Comparison of ENCODE assay signal across 8 cellular contexts in the genomic region with DNA sequence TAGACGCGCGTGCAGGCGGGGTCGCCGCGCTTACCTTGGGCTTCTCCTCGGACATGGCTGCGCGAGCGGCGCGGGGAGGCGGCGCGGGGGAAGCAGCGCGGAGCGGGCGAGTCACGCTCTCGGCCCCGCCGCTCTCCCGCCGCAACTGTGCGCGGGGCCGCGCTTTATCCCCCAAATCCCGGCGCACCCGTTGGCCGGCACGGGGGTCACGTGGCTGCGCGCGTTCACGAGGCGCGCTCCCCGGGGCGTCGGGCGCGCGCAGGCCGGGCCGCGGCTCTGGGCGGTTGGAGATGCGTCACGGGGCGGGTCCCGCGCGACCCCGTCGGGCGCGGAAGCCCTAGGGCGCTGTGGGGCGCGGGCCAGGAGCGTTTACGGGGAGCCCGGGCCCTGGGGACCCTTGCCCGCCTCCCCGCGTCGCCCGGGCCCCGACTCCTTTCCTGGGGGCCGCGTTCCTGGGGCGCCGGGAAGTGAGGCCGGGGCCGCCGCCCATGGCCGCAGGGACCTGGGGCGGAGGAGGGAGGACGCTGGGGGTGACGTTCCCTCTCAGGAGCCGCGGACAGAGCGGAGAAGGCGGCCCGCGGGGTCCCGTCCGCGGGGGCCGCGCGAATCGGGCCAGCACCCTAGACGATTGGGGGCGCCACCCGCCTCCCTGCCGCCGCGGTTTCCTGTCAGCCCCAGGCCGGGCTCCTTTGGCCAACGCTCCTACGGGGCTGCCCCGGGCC. TPM values are rescaled to one million over a fixed set of nuclear protein-coding genes. Genes with fewer than 3 reads are reported as not detected.
DNase-seq lines count a peak whose midpoint lies in the region; ATAC-seq and TF ChIP-seq lines count a peak whose summit lies in the region.

A gene (minus strand): TSS at position 149 of the 722 bp plus-strand sequence. CDS start 94 bp downstream, at position 55.

- POLR2A ChIA-PET in activated CD4-positive, alpha-beta T cell treated with anti-CD3 and anti-CD28 coated beads, Interleukin-2, amount 10 ng/mL, durations not matched to agents 7 days and 5 days (lab: Charles Lee), result no interaction called here

- in situ Hi-C loops in GM13977 (cut with MboI; ENCODE audit: low pct_unique_long_range_greater_than_20kb, low sequenced_read_pairs, unreplicated experiment), result no loop called here

- peaks cover 2% of the 10 kb centered on the region for H3K36me3 Mint-ChIP-seq in activated CD4-positive, alpha-beta T cell treated with anti-CD3 and anti-CD28 coated beads, Interleukin-2, amount 10 ng/mL, durations not matched to agents 7 days and 5 days (ENCODE audit: low read depth)

- H3K27me3 Mint-ChIP-seq in activated CD4-positive, alpha-beta T cell treated with anti-CD3 and anti-CD28 coated beads, Interleukin-2, amount 10 ng/mL, durations not matched to agents 7 days and 5 days, result peaks cover 2% of the 10 kb centered on the region

- peak within 1 kb of the TSS; percentile 80 for H3K27ac Mint-ChIP-seq in activated CD4-positive, alpha-beta T cell treated with anti-CD3 and anti-CD28 coated beads, Interleukin-2, amount 10 ng/mL, durations not matched to agents 7 days and 5 days

- H3K27ac ChIP-seq in 22Rv1, result peak within 1 kb of the TSS; percentile 43

- H3K4me1 Mint-ChIP-seq in activated CD4-positive, alpha-beta T cell treated with anti-CD3 and anti-CD28 coated beads, Interleukin-2, amount 10 ng/mL, durations not matched to agents 7 days and 5 days, result peaks cover 20% of the 10 kb centered on the region

- TF ChIP-seq CTCF in 22Rv1 (IDR thresholded peaks at IDR 0.05) (no peak), GM13977 (IDR thresholded peaks at IDR 0.05; ENCODE audit: extremely low read depth, insufficient read depth, missing control alignments) (no peak)

- H3K4me3 Mint-ChIP-seq in activated CD4-positive, alpha-beta T cell treated with anti-CD3 and anti-CD28 coated beads, Interleukin-2, amount 10 ng/mL, durations not matched to agents 7 days and 5 days, result peak within 1 kb of the TSS; percentile 70

- H3K9me3 Mint-ChIP-seq in activated CD4-positive, alpha-beta T cell treated with anti-CD3 and anti-CD28 coated beads, Interleukin-2, amount 10 ng/mL, durations not matched to agents 7 days and 5 days, result peaks cover 15% of the 10 kb centered on the region

- DNase-seq in GM13977 (ENCODE audit: low spot score) (peak; percentile 96), NCI-H2227 treated with DMSO at 0.1 percent for 48 hours (lab: John Stamatoyannopoulos, UW) (peak; percentile 70), dedifferentiated amniotic fluid mesenchymal stem cell (ENCODE audit: extremely low spot score) (peak; percentile 36), left lobe of liver (ENCODE audit: low spot score) (peak; percentile 81)
- peak; percentile 81 for DNase-seq in activated CD4-positive, alpha-beta T cell treated with anti-CD3 and anti-CD28 coated beads, Interleukin-2, amount 10 ng/mL, durations not matched to agents 7 days and 5 days
- DNase-seq in stimulated activated CD4-positive, alpha-beta T cell treated with anti-CD3 and anti-CD28 coated beads, Interleukin-1b, Interleukin-23, amount 100 ng/mL, for 48 hours, result peak; percentile 83

- ATAC-seq in HG02885 (IDR thresholded peaks at IDR 0.05; ENCODE audit: poor library complexity, unreplicated experiment), result peak; percentile 78
- peak; percentile 79 for ATAC-seq in left lobe of liver

- CTCF ChIA-PET in activated CD4-positive, alpha-beta T cell treated with anti-CD3 and anti-CD28 coated beads, Interleukin-2, amount 10 ng/mL, durations not matched to agents 7 days and 5 days (lab: Charles Lee), result no interaction called here

RNA-seq across cellular contexts. Expression of the gene that starts here (rescaled TPM):
- 10 to 100 TPM; 91.1 to 97.9 TPM for total RNA-seq in activated CD4-positive, alpha-beta T cell treated with anti-CD3 and anti-CD28 coated beads, Interleukin-2, amount 10 ng/mL, durations not matched to agents 7 days and 5 days
- 32.2 TPM for total RNA-seq in left lobe of liver

Comparison
In these comparisons a context has a peak if more than half of its experiments do, and no peak if none do; other contexts are left out.
1. Peak in every context shown above with its lines: DNase-seq, ATAC-seq and H3K27ac ChIP-seq.
2. DNase-seq: peak in every context shown above with its lines; median percentile 96 in GM13977; 83 in stimulated activated CD4-positive, alpha-beta T cell treated with anti-CD3 and anti-CD28 coated beads, Interleukin-1b, Interleukin-23, amount 100 ng/mL, for 48 hours; 81 in activated CD4-positive, alpha-beta T cell treated with anti-CD3 and anti-CD28 coated beads, Interleukin-2, amount 10 ng/mL, durations not matched to agents 7 days and 5 days; 81 in left lobe of liver; 70 in NCI-H2227 treated with DMSO at 0.1 percent for 48 hours; 36 in dedifferentiated amniotic fluid mesenchymal stem cell.